Comparison of ENCODE assay signal across 14 cellular contexts in genomic region chr10:79333513-79333912, GRCh38. TPM values are rescaled to one million over a fixed set of nuclear protein-coding genes. Genes with fewer than 3 reads are reported as not detected.
DNase-seq lines count a peak whose midpoint lies in the region; ATAC-seq and TF ChIP-seq lines count a peak whose summit lies in the region.
"Had no signal": no experiment of that assay in that cellular context is flagged by ENCODE, and none has a peak within 500 bp of the region (broad histone marks: within the 10 kb centered on the region; RNA-seq: fewer than 3 reads in every experiment).

No MANE protein-coding gene starts in this region.

- no peaks in the 10 kb centered on the region for H3K9me3 ChIP-seq in SK-N-SH
- H3K9me3 ChIP-seq: pancreas had no signal

- no peaks in the 10 kb centered on the region for H3K27me3 ChIP-seq in SK-N-SH (ENCODE audit: insufficient read depth)
- H3K27me3 ChIP-seq: pancreas had no signal

- peak in 1 of 2 experiments; percentile 84; a peak in 2 of 4 replicates for TF ChIP-seq EP300 in SK-N-SH (IDR thresholded peaks at IDR 0.05; ENCODE audit: borderline replicate concordance in 1 of 2, low read depth in 1 of 2, low read length in 1 of 2)

- H3K4me2 ChIP-seq in SK-N-SH: no peak overlapping the region

- intact Hi-C loops in cardiac septum (cut with DNase I): no loop called here

- peak overlapping the region in 1 of 2 experiments; percentile 86; a peak in 2 of 4 replicates for H3K27ac ChIP-seq in SK-N-SH (ENCODE audit: low read depth in 2 of 2, low read length in 1 of 2)
- H3K27ac ChIP-seq: pancreas had no signal

- in situ Hi-C loops in Caki2 (cut with HindIII; ENCODE audit: low pct_unique_long_range_greater_than_20kb, low sequenced_read_pairs): no loop called here

- H3K4me1 Mint-ChIP-seq in T-cell: peaks cover 7 to 29% (median 14%) of the 10 kb centered on the region in 3 donors

- H3K9me2 ChIP-seq in SK-N-SH: no peaks in the 10 kb centered on the region

- H3K79me2 ChIP-seq in SK-N-SH (ENCODE audit: insufficient read depth): no peaks in the 10 kb centered on the region

- H4K20me1 ChIP-seq in SK-N-SH (ENCODE audit: insufficient read depth): no peaks in the 10 kb centered on the region

- H3K27ac Mint-ChIP-seq in T-cell: no peak overlapping the region
- H3K27ac Mint-ChIP-seq: activated naive CD8-positive, alpha-beta T cell treated with anti-CD3 and anti-CD28 coated beads, Interleukin-2, amount 10 ng/mL, durations not matched to agents 7 days and 5 days; stimulated activated naive B cell treated with anti-CD40 and anti-IgM and Interleukin-4, amounts not matched to agents 10 μg/mL and 1 μg/mL and 100 μg/mL, for 72 hours had no signal

- POLR2A ChIA-PET in SK-N-SH (lab: Yijun Ruan, JAX): no interaction called here
- POLR2A ChIA-PET in T-cell (lab: Charles Lee): no interaction called here

- no peak for TF ChIP-seq CTCF in SK-N-SH (IDR thresholded peaks at IDR 0.05)
- TF ChIP-seq CTCF in GM10266 (IDR thresholded peaks at IDR 0.05; ENCODE audit: control insufficient read depth, insufficient read depth, low read depth, missing control alignments): no peak

- H2AFZ ChIP-seq in SK-N-SH (ENCODE audit: low read depth): no peak overlapping the region

- H3K36me3 Mint-ChIP-seq in T-cell: no peaks in the 10 kb centered on the region
- H3K36me3 Mint-ChIP-seq: activated naive CD8-positive, alpha-beta T cell treated with anti-CD3 and anti-CD28 coated beads, Interleukin-2, amount 10 ng/mL, durations not matched to agents 7 days and 5 days; stimulated activated naive B cell treated with anti-CD40 and anti-IgM and Interleukin-4, amounts not matched to agents 10 μg/mL and 1 μg/mL and 100 μg/mL, for 72 hours had no signal

- peaks cover 0 to 9% of the 10 kb centered on the region in 2 experiments; a peak in 2 of 4 replicates for H3K4me1 ChIP-seq in SK-N-SH (ENCODE audit: control insufficient read depth in 1 of 2, insufficient read depth in 2 of 2, low read depth in 1 of 2, low read length in 1 of 2)
- H3K4me1 ChIP-seq: pancreas had no signal

- TF ChIP-seq RAD21 in SK-N-SH (IDR thresholded peaks at IDR 0.05; ENCODE audit: low read length): no peak

- peak overlapping the region; percentile 42 for H3K9ac ChIP-seq in SK-N-SH

- H3K36me3 ChIP-seq in SK-N-SH (replicated peaks in 1 of 2; ENCODE audit: control insufficient read depth in 1 of 2, insufficient read depth in 2 of 2, low read length in 1 of 2): no peaks in the 10 kb centered on the region
- H3K36me3 ChIP-seq: pancreas had no signal

- WGBS in SK-N-SH (ENCODE audit: low lambda C conversion rate): 41% methylated on average over 2 of the region's 2 CpGs

- H3K9me3 Mint-ChIP-seq in T-cell: no peaks in the 10 kb centered on the region
- H3K9me3 Mint-ChIP-seq: stimulated activated naive B cell treated with anti-CD40 and anti-IgM and Interleukin-4, amounts not matched to agents 10 μg/mL and 1 μg/mL and 100 μg/mL, for 72 hours had no signal

- H3F3A ChIP-seq in SK-N-SH (replicated peaks; ENCODE audit: insufficient read depth): peaks cover 7% of the 10 kb centered on the region

- H3K27me3 Mint-ChIP-seq in T-cell: no peaks in the 10 kb centered on the region
- H3K27me3 Mint-ChIP-seq: activated naive CD8-positive, alpha-beta T cell treated with anti-CD3 and anti-CD28 coated beads, Interleukin-2, amount 10 ng/mL, durations not matched to agents 7 days and 5 days; stimulated activated naive B cell treated with anti-CD40 and anti-IgM and Interleukin-4, amounts not matched to agents 10 μg/mL and 1 μg/mL and 100 μg/mL, for 72 hours had no signal

- no peak overlapping the region for H3K4me3 Mint-ChIP-seq in T-cell
- H3K4me3 Mint-ChIP-seq: activated naive CD8-positive, alpha-beta T cell treated with anti-CD3 and anti-CD28 coated beads, Interleukin-2, amount 10 ng/mL, durations not matched to agents 7 days and 5 days; stimulated activated naive B cell treated with anti-CD40 and anti-IgM and Interleukin-4, amounts not matched to agents 10 μg/mL and 1 μg/mL and 100 μg/mL, for 72 hours had no signal

- ATAC-seq in esophagus mucosa (peak; percentile 2), GM19467 (IDR thresholded peaks at IDR 0.05; ENCODE audit: unreplicated experiment) (no peak), T-cell (replicated peaks in 1 of 4) (no peak)
- ATAC-seq: pancreas; stimulated activated naive B cell treated with anti-CD40 and anti-IgM and Interleukin-4, amounts not matched to agents 10 μg/mL and 1 μg/mL and 100 μg/mL, for 72 hours had no signal

- DNase-seq in A172 (ENCODE audit: low spot score) (peak; percentile 89), Caki2 (ENCODE audit: low read depth) (peak; percentile 49), SK-N-SH (no peak), cardiac septum (ENCODE audit: low spot score) (no peak), T-cell (no peak), GM10266 (ENCODE audit: extremely low spot score) (no peak)
- DNase-seq: activated CD4-positive, CD25-positive, alpha-beta regulatory T cell treated with anti-CD3 and anti-CD28 coated beads, Interleukin-2, amount 50 U/mL, for 72 hours; activated naive CD8-positive, alpha-beta T cell treated with anti-CD3 and anti-CD28 coated beads, Interleukin-2, amount 10 ng/mL, durations not matched to agents 7 days and 5 days; effector CD4-positive, alpha-beta T cell; NCI-H1436 treated with DMSO at 0.1 percent for 48 hours; pancreas; stimulated activated naive B cell treated with anti-CD40 and anti-IgM and Interleukin-4, amounts not matched to agents 10 μg/mL and 1 μg/mL and 100 μg/mL, for 72 hours had no signal

- CTCF ChIA-PET in SK-N-SH (lab: Yijun Ruan, JAX): interaction anchor here (1.3 to 1.8 kb wide), 2 partner anchors 9 to 13 kb away, joined by 3 to 11 read pairs; partner anchors contain the start of gene PPIF
- CTCF ChIA-PET in T-cell (lab: Charles Lee): interaction anchor here in 1 of 2 donors (1.1 to 1.4 kb wide), 2 partner anchors 11 kb away, joined by 3 read pairs; no protein-coding TSS in a partner anchor

- no peak overlapping the region for H3K4me3 ChIP-seq in SK-N-SH (ENCODE audit: low read depth in 2 of 2, low read length in 1 of 2)
- H3K4me3 ChIP-seq: pancreas had no signal

TF ChIP-seq in SK-N-SH, 30 proteins besides CTCF, POLR2A, EP300 and RAD21 (continues in another document):
- TF ChIP-seq FOSL2 (IDR thresholded peaks at IDR 0.05; ENCODE audit: borderline replicate concordance, low read depth) (peak; percentile 85), NFIC (IDR thresholded peaks at IDR 0.05; ENCODE audit: borderline replicate concordance) (peak; percentile 9; the same call in 1 of the 2 replicates), RCOR1 (IDR thresholded peaks at IDR 0.05; ENCODE audit: low read length) (no peak), USF2 (IDR thresholded peaks at IDR 0.05; ENCODE audit: borderline replicate concordance, low read depth, low read length) (no peak), USF1 (IDR thresholded peaks at IDR 0.05; ENCODE audit: borderline replicate concordance, low read depth) (no peak), ZBTB33 (IDR thresholded peaks at IDR 0.05; ENCODE audit: borderline replicate concordance, low read depth) (no peak), GATA2 (CRISPR knock-in tag; IDR thresholded peaks at IDR 0.05) (no peak), POLR2AphosphoS5 (IDR thresholded peaks at IDR 0.05; ENCODE audit: low read depth, low read length) (no peak; the same call in 1 of the 2 replicates)

RNA-seq across cellular contexts. Expression of gene PPIF, which starts 13.8 kb away (rescaled TPM):
- 38.2 and 47.2 TPM in 2 replicates for total RNA-seq in A172 (2014; rRNA removed; shearing (Covaris generic))
- 85.8 and 124 TPM in 2 replicates for total RNA-seq in Caki2 (2014; rRNA removed; shearing (Covaris generic); ENCODE audit: low replicate concordance)
- 73.8 and 85.9 TPM in 2 replicates for polyA plus RNA-seq in SK-N-SH (2012; rRNA removed)
- polyA plus RNA-seq in SK-N-SH (2012; cell fraction: cytosol; rRNA removed): 64.9 and 80.6 TPM in 2 replicates
- 163 and 169 TPM in 2 replicates for polyA plus RNA-seq in SK-N-SH (2012; cell fraction: nucleus; rRNA removed)
- total RNA-seq in esophagus mucosa: 77.8 TPM
- total RNA-seq in cardiac septum: 115 TPM
- total RNA-seq in T-cell: 10 to 100 TPM; 25.6 to 36.2 (median 31.3) TPM

Comparison
In these comparisons a context has a peak if more than half of its experiments do, and no peak if none do; other contexts are left out.
1. DNase-seq: peak in A172 (single experiment) and Caki2 (single experiment); none in SK-N-SH (single experiment), cardiac septum (single experiment), T-cell (0 of 34) and GM10266 (single experiment).